Comparison of ENCODE assay signal across 24 cellular contexts in the genomic region with DNA sequence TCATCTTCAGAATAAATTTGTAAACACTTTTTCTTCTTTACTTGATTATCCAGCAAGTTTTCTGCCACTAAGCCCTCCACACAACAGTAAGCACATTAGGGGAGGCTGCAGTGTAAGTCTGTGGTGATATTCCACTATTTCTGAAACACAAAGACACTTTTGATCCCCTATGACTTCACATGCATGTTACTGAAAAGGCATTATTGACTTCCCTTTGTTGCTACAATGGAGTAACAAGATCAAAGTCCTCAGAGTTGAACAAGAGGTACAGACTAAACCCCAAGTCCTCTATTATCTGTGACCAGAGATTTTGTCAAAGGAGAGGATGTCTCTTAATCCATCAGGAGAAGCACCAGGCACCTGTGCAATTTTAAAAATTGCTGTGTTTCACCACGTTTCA.
"Had no signal": no experiment of that assay in that cellular context is flagged by ENCODE, and none has a peak within 500 bp of the region (broad histone marks: within the 10 kb centered on the region; RNA-seq: fewer than 3 reads in every experiment).

No MANE protein-coding gene starts in this region.

- H3K4me3 Mint-ChIP-seq: effector memory CD8-positive, alpha-beta T cell; naive thymus-derived CD8-positive, alpha-beta T cell; stimulated activated memory B cell treated with anti-CD40 and anti-IgM and Interleukin-4, amounts not matched to agents 10 μg/mL and 1 μg/mL and 100 μg/mL, for 72 hours; stimulated activated naive CD8-positive, alpha-beta T cell treated with anti-CD3 and anti-CD28 coated beads, Interleukin-15, Interleukin-2, amounts not matched to agents 100 ng/mL and 50 ng/mL, for 24 hours had no signal

- H3K4me1 ChIP-seq: esophagus squamous epithelium, parathyroid adenoma, prostate gland, right atrium auricular region, sigmoid colon, upper lobe of left lung had no signal

- H2AFZ ChIP-seq: parathyroid adenoma had no signal

- H3K27ac Mint-ChIP-seq: effector memory CD8-positive, alpha-beta T cell; naive thymus-derived CD8-positive, alpha-beta T cell; stimulated activated memory B cell treated with anti-CD40 and anti-IgM and Interleukin-4, amounts not matched to agents 10 μg/mL and 1 μg/mL and 100 μg/mL, for 72 hours; stimulated activated naive CD8-positive, alpha-beta T cell treated with anti-CD3 and anti-CD28 coated beads, Interleukin-15, Interleukin-2, amounts not matched to agents 100 ng/mL and 50 ng/mL, for 24 hours had no signal

- H3K27ac ChIP-seq: esophagus squamous epithelium, parathyroid adenoma, prostate gland, right atrium auricular region, sigmoid colon, thoracic aorta, upper lobe of left lung had no signal

- FAIRE-seq: frontal cortex, kidney, urothelium cell line had no signal

- H3K4me3 ChIP-seq: esophagus squamous epithelium, lung, prostate gland, right atrium auricular region, sigmoid colon, thoracic aorta, tibial nerve, upper lobe of left lung had no signal

- H3K27me3 ChIP-seq: esophagus squamous epithelium, right atrium auricular region, sigmoid colon, tibial nerve, upper lobe of left lung had no signal

- DNase-seq: cerebellar nuclear complex; cortex of kidney; effector memory CD8-positive, alpha-beta T cell; erythroblast; esophagus squamous epithelium; kidney; mesendoderm; midbrain; naive thymus-derived CD8-positive, alpha-beta T cell; sigmoid colon; stimulated activated CD4-positive, alpha-beta T cell treated with anti-CD3 and anti-CD28 coated beads, Interleukin-2, amount 100 ng/mL, for 24 hours; stimulated activated CD4-positive, alpha-beta T cell treated with anti-CD3 and anti-CD28 coated beads, Interleukin-4, amount 100 ng/mL, for 24 hours; upper lobe of left lung had no signal

- ATAC-seq: effector memory CD8-positive, alpha-beta T cell; left lobe of liver; naive thymus-derived CD8-positive, alpha-beta T cell; stimulated activated memory B cell treated with anti-CD40 and anti-IgM and Interleukin-4, amounts not matched to agents 10 μg/mL and 1 μg/mL and 100 μg/mL, for 72 hours had no signal

- H3K9ac ChIP-seq: parathyroid adenoma had no signal

- H3K4me1 Mint-ChIP-seq: naive thymus-derived CD8-positive, alpha-beta T cell; stimulated activated memory B cell treated with anti-CD40 and anti-IgM and Interleukin-4, amounts not matched to agents 10 μg/mL and 1 μg/mL and 100 μg/mL, for 72 hours had no signal

- H3K36me3 ChIP-seq: esophagus squamous epithelium, prostate gland, right atrium auricular region, sigmoid colon, thoracic aorta, tibial nerve, upper lobe of left lung had no signal

- H3K36me3 Mint-ChIP-seq: stimulated activated memory B cell treated with anti-CD40 and anti-IgM and Interleukin-4, amounts not matched to agents 10 μg/mL and 1 μg/mL and 100 μg/mL, for 72 hours had no signal

- H3K27me3 Mint-ChIP-seq: naive thymus-derived CD8-positive, alpha-beta T cell; stimulated activated memory B cell treated with anti-CD40 and anti-IgM and Interleukin-4, amounts not matched to agents 10 μg/mL and 1 μg/mL and 100 μg/mL, for 72 hours; stimulated activated naive CD8-positive, alpha-beta T cell treated with anti-CD3 and anti-CD28 coated beads, Interleukin-15, Interleukin-2, amounts not matched to agents 100 ng/mL and 50 ng/mL, for 24 hours had no signal

- H3K79me2 ChIP-seq: parathyroid adenoma had no signal

- H3K9me3 Mint-ChIP-seq: effector memory CD8-positive, alpha-beta T cell; stimulated activated memory B cell treated with anti-CD40 and anti-IgM and Interleukin-4, amounts not matched to agents 10 μg/mL and 1 μg/mL and 100 μg/mL, for 72 hours; stimulated activated naive CD8-positive, alpha-beta T cell treated with anti-CD3 and anti-CD28 coated beads, Interleukin-15, Interleukin-2, amounts not matched to agents 100 ng/mL and 50 ng/mL, for 24 hours had no signal

- H3K9me3 ChIP-seq: esophagus squamous epithelium, prostate gland, right atrium auricular region, sigmoid colon, thoracic aorta, upper lobe of left lung had no signal
